Comparison of ENCODE assay signal across 12 cellular contexts in the genomic region with DNA sequence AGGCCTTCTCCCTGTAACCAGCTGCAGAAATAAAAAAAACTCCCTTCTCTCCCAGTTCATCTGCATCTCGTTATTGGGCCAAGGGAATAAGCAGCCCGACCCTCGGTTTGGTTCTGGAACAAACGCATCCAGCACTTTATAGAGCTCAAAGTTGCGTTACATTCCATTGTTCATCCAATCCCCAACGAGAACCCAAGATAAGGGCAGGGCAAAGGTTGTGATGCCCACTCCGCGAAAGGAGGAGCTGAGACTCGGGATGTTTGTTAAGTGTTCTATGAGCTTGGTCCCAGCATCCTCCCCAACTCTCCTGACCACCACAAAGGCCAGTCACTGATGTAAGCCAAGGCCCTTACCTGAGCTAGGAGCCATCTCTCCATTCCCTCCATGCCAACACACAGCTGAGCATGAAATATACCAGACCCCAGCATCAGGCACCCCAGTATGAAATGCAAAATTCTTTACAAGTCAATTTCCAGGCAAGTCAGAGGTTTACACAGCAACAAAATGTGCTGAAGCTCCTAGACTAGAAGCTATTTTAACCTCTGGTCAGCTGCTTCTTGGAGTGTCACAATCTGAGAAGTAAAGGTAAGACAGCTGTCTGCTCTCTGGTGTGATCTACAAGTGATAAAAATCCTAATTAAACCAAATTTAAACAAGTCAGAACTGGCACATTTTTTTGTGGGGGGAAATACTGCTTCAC. TPM values are rescaled to one million over a fixed set of nuclear protein-coding genes. Genes with fewer than 3 reads are reported as not detected.
DNase-seq lines count a peak whose midpoint lies in the region; ATAC-seq and TF ChIP-seq lines count a peak whose summit lies in the region.
"Had no signal": no experiment of that assay in that cellular context is flagged by ENCODE, and none has a peak within 500 bp of the region (broad histone marks: within the 10 kb centered on the region; RNA-seq: fewer than 3 reads in every experiment).

No MANE protein-coding gene starts in this region.

- peaks cover 5% of the 10 kb centered on the region for H3K36me3 ChIP-seq in CD4-positive, alpha-beta memory T cell (ENCODE audit: insufficient read depth, low read length)
- H3K36me3 ChIP-seq in OCI-LY7 (ENCODE audit: insufficient read depth, low read length) (peaks cover 79% of the 10 kb centered on the region), trophoblast cell (ENCODE audit: control insufficient read depth in 1 of 2, insufficient read depth in 2 of 2, low read length in 2 of 2) (peaks cover 0 to 2% of the 10 kb centered on the region in 2 experiments), PC-3 (ENCODE audit: low read depth, low read length) (peaks cover 9% of the 10 kb centered on the region)

- no peaks in the 10 kb centered on the region for H3K27me3 ChIP-seq in CD4-positive, alpha-beta memory T cell (ENCODE audit: insufficient read depth, low read length)
- no peaks in the 10 kb centered on the region for H3K27me3 ChIP-seq in trophoblast cell (ENCODE audit: insufficient read depth, low read length)
- H3K27me3 ChIP-seq in PC-3 (ENCODE audit: low read length): no peaks in the 10 kb centered on the region

- H3K9me3 ChIP-seq in CD4-positive, alpha-beta memory T cell (ENCODE audit: control insufficient read depth in 1 of 2, low read length in 2 of 2): no peaks in the 10 kb centered on the region
- H3K9me3 ChIP-seq in OCI-LY7 (ENCODE audit: low read length) (0 out of 2 replicates have a peak, but pooled peaks cover 6% of the 10 kb centered on the region), trophoblast cell (ENCODE audit: insufficient read depth, low read depth, low read length) (no peaks in the 10 kb centered on the region), PC-3 (ENCODE audit: low read length) (no peaks in the 10 kb centered on the region)

- no CpG with 5 or more reads among the region's 9 CpGs for WGBS in trophoblast cell (ENCODE audit: extremely low coverage, insufficient coverage, insufficient read length)

- H3K4ac ChIP-seq in trophoblast cell (ENCODE audit: low read depth, low read length): peak overlapping the region; percentile 73

- H2BK120ac ChIP-seq in trophoblast cell (ENCODE audit: insufficient read depth, low read length, poor library complexity): no peak overlapping the region

- peak overlapping the region in 7 of 8 donors; percentile 33 to 79 (median 60) for H3K4me3 Mint-ChIP-seq in CD4-positive, alpha-beta memory T cell
- peak overlapping the region; percentile 28 to 61 for H3K4me3 Mint-ChIP-seq in effector memory CD8-positive, alpha-beta T cell

- no peaks in the 10 kb centered on the region for H3K27me3 Mint-ChIP-seq in CD4-positive, alpha-beta memory T cell
- no peaks in the 10 kb centered on the region for H3K27me3 Mint-ChIP-seq in effector memory CD8-positive, alpha-beta T cell

- H2BK12ac ChIP-seq in trophoblast cell (ENCODE audit: low read length): no peak overlapping the region

- H4K12ac ChIP-seq in trophoblast cell (ENCODE audit: low read depth, low read length): no peak overlapping the region

- H3K4me2 ChIP-seq in OCI-LY7 (ENCODE audit: low read length) (no peak overlapping the region), trophoblast cell (ENCODE audit: low read length) (no peak overlapping the region), PC-3 (ENCODE audit: low read length) (no peak overlapping the region)

- peaks cover 98% of the 10 kb centered on the region for H3K79me2 ChIP-seq in OCI-LY7 (ENCODE audit: insufficient read depth, low read depth, low read length)
- H3K79me2 ChIP-seq in trophoblast cell (ENCODE audit: control insufficient read depth, insufficient read depth, low read length, poor library complexity): peaks cover 28% of the 10 kb centered on the region
- peaks cover 96% of the 10 kb centered on the region for H3K79me2 ChIP-seq in PC-3 (ENCODE audit: low read length)

- H4K20me1 ChIP-seq in OCI-LY7 (ENCODE audit: insufficient read depth, low read length) (peaks cover 53% of the 10 kb centered on the region), PC-3 (ENCODE audit: low read length) (peaks cover 79% of the 10 kb centered on the region)

- H3K27ac Mint-ChIP-seq in CD4-positive, alpha-beta memory T cell: peak overlapping the region; percentile 76 to 94 (median 88)
- peak overlapping the region; percentile 84 to 94 for H3K27ac Mint-ChIP-seq in effector memory CD8-positive, alpha-beta T cell

- peaks cover 4% of the 10 kb centered on the region for H3K79me1 ChIP-seq in trophoblast cell (ENCODE audit: low read length)

- TF ChIP-seq CTCF in OCI-LY7 (conservative IDR thresholded peaks at IDR 0.05; ENCODE audit: low read length): no peak
- TF ChIP-seq CTCF in PC-3 (conservative IDR thresholded peaks at IDR 0.05; ENCODE audit: low read depth, low read length): no peak

- peaks cover 0 to 2% (median 0%) of the 10 kb centered on the region in 8 donors for H3K9me3 Mint-ChIP-seq in CD4-positive, alpha-beta memory T cell
- no peaks in the 10 kb centered on the region for H3K9me3 Mint-ChIP-seq in effector memory CD8-positive, alpha-beta T cell

- CTCF ChIA-PET in CD4-positive, alpha-beta memory T cell (lab: Charles Lee; ENCODE audit: partially characterized antibody): interaction anchor here (1.1 to 2.5 kb wide), 5 partner anchors 9 to 40 kb away, joined by 3 to 9 read pairs (median 7); partner anchors contain the start of gene NBEAL2
- CTCF ChIA-PET in OCI-LY7 (lab: Charles Lee; ENCODE audit: unreplicated experiment): no interaction called here
- CTCF ChIA-PET in PC-3 (lab: Charles Lee): no interaction called here

- no peak for ATAC-seq in effector memory CD8-positive, alpha-beta T cell (replicated peaks)
- no peak for ATAC-seq in PC-3
- ATAC-seq: Right ventricle myocardium inferior had no signal

- no peak overlapping the region for H3K14ac ChIP-seq in trophoblast cell (ENCODE audit: low read length)

- H3K4me3 ChIP-seq in CD4-positive, alpha-beta memory T cell (ENCODE audit: low read length in 2 of 2): no peak overlapping the region
- H3K4me3 ChIP-seq in OCI-LY7 (ENCODE audit: low read depth, low read length, poor library complexity, severe bottlenecking) (no peak overlapping the region), trophoblast cell (ENCODE audit: low read depth, low read length) (no peak overlapping the region), PC-3 (ENCODE audit: low read length) (no peak overlapping the region)

- no peak overlapping the region for H2AK5ac ChIP-seq in trophoblast cell (ENCODE audit: low read length)

- H3K9me2 ChIP-seq in OCI-LY7 (ENCODE audit: insufficient read depth, low read length): no peaks in the 10 kb centered on the region
- no peaks in the 10 kb centered on the region for H3K9me2 ChIP-seq in PC-3 (replicated peaks; ENCODE audit: low read length)

- POLR2A ChIA-PET in CD4-positive, alpha-beta memory T cell (lab: Charles Lee; ENCODE audit: partially characterized antibody): interaction anchor here (0.5 to 3.0 kb wide), 11 partner anchors 9 to 112 kb away, joined by 3 to 19 read pairs (median 4); partner anchors contain the start of genes CCDC12 and NBEAL2
- POLR2A ChIA-PET in OCI-LY7 (lab: Charles Lee) (interaction anchor here (0.7 to 4.6 kb wide), 9 partner anchors 7 to 31 kb away, joined by 3 to 26 read pairs (median 3); partner anchors contain the start of gene NBEAL2), PC-3 (lab: Charles Lee; ENCODE audit: unreplicated experiment) (interaction anchor here (0.6 kb wide), 1 partner anchor 733 kb away, joined by 4 read pairs; no protein-coding TSS in a partner anchor)

- no peak overlapping the region for H2BK5ac ChIP-seq in trophoblast cell (ENCODE audit: low read depth, low read length, poor library complexity)

- H3K18ac ChIP-seq in trophoblast cell (ENCODE audit: low read length): no peak overlapping the region

- H2AFZ ChIP-seq in OCI-LY7 (ENCODE audit: low read length) (no peak overlapping the region), trophoblast cell (ENCODE audit: insufficient read depth, low read length, poor library complexity) (no peak overlapping the region), PC-3 (ENCODE audit: low read length) (no peak overlapping the region)

- peaks cover 73 to 93% (median 82%) of the 10 kb centered on the region in 4 donors for H3K4me1 Mint-ChIP-seq in CD4-positive, alpha-beta memory T cell
- H3K4me1 Mint-ChIP-seq in effector memory CD8-positive, alpha-beta T cell (ENCODE audit: low read depth in 2 of 2): peaks cover 75 to 78% of the 10 kb centered on the region in 2 donors

- peak overlapping the region; percentile 24 for H3K27ac ChIP-seq in CD4-positive, alpha-beta memory T cell (ENCODE audit: low read depth, low read length)
- peak overlapping the region; percentile 23 for H3K27ac ChIP-seq in OCI-LY7 (ENCODE audit: low read depth, low read length, poor library complexity, severe bottlenecking)
- no peak overlapping the region for H3K27ac ChIP-seq in trophoblast cell (ENCODE audit: low read depth, low read length)
- no peak overlapping the region for H3K27ac ChIP-seq in PC-3 (ENCODE audit: low read length)

- H3F3A ChIP-seq in PC-3 (ENCODE audit: low read length, unreplicated experiment): no peaks in the 10 kb centered on the region

- H3K23ac ChIP-seq in trophoblast cell (ENCODE audit: low read length): no peak overlapping the region

- peaks cover 5 to 30% of the 10 kb centered on the region in 2 donors for H3K36me3 Mint-ChIP-seq in CD4-positive, alpha-beta memory T cell
- H3K36me3 Mint-ChIP-seq in effector memory CD8-positive, alpha-beta T cell (ENCODE audit: insufficient read depth): peaks cover 18% of the 10 kb centered on the region

- BruUV-seq in OCI-LY7 (replicated peaks; lab: Mats Ljungman, UMichigan) (no TSS peak), PC-3 (replicated peaks; lab: Mats Ljungman, UMichigan) (no TSS peak)

- H3K4me1 ChIP-seq in CD4-positive, alpha-beta memory T cell (ENCODE audit: insufficient read depth, low read length): peaks cover 88% of the 10 kb centered on the region
- H3K4me1 ChIP-seq in OCI-LY7 (ENCODE audit: insufficient read depth, low read length, poor library complexity, severe bottlenecking) (peaks cover 92% of the 10 kb centered on the region), trophoblast cell (ENCODE audit: control insufficient read depth in 1 of 2, insufficient read depth in 2 of 2, low read length in 2 of 2) (peaks cover 36 to 42% of the 10 kb centered on the region in 2 experiments), PC-3 (ENCODE audit: insufficient read depth, low read length) (peaks cover 37% of the 10 kb centered on the region)

- no peak for DNase-seq in CD4-positive, alpha-beta memory T cell
- DNase-seq in OCI-LY7 (ENCODE audit: low spot score): no peak
- DNase-seq in effector memory CD8-positive, alpha-beta T cell: no peak
- no peak for DNase-seq in trophoblast cell
- no peak for DNase-seq in stimulated activated CD4-positive, alpha-beta T cell treated with anti-CD3 and anti-CD28 coated beads, Interleukin-1b, Interleukin-23, amount 100 ng/mL, for 48 hours
- no peak for DNase-seq in putamen (ENCODE audit: low spot score)
- no peak for DNase-seq in PC-3
- DNase-seq in dermis blood vessel endothelial cell: no peak
- DNase-seq: amniotic stem cell, erythroblast, NCI-H446 treated with DMSO at 0.1 percent for 48 hours had no signal

- H3K9ac ChIP-seq in trophoblast cell (ENCODE audit: low read length) (no peak overlapping the region), PC-3 (ENCODE audit: low read length) (no peak overlapping the region)

- H4K8ac ChIP-seq in trophoblast cell (ENCODE audit: low read depth, low read length): no peak overlapping the region

- no peak overlapping the region for H4K91ac ChIP-seq in trophoblast cell (ENCODE audit: low read depth, low read length)

- intact Hi-C loops in CD4-positive, alpha-beta memory T cell (cut with micrococcal nuclease): no loop called here
- intact Hi-C loops in OCI-LY7 (cut with micrococcal nuclease; ENCODE audit: unreplicated experiment) (no loop called here), PC-3 (cut with micrococcal nuclease) (no loop called here)

RNA-seq across cellular contexts. Expression of gene CCDC12, which starts 17.9 kb away (rescaled TPM):
- 10 to 100 TPM; 59.3 to 59.4 TPM for total RNA-seq in CD4-positive, alpha-beta memory T cell
- 100 to 1,000 TPM in 1 of 2 donors, 10 to 100 TPM in 1; 86.5 to 102 TPM for polyA plus RNA-seq in CD4-positive, alpha-beta memory T cell
- total RNA-seq in OCI-LY7 (2014; rRNA removed; shearing (Covaris generic)): 74.9 and 102 TPM in 2 replicates
- total RNA-seq in OCI-LY7 (2022) (107 and 116 TPM in 2 replicates), PC-3 (2014; rRNA removed) (44.2 and 67.8 TPM in 2 replicates), dermis blood vessel endothelial cell (22.7 and 44.6 TPM in 2 replicates)
- 47.9 and 48.1 TPM in 2 replicates for polyA plus RNA-seq in trophoblast cell (2013)

RNA-seq across cellular contexts. Expression of gene NBEAL2, which starts 20.8 kb away (rescaled TPM):
- total RNA-seq in CD4-positive, alpha-beta memory T cell: 100 to 1,000 TPM; 144 to 147 TPM
- 10 to 100 TPM in 1 of 2 donors, 1 to 10 TPM in 1; 4.5 to 16.0 TPM for polyA plus RNA-seq in CD4-positive, alpha-beta memory T cell
- total RNA-seq in OCI-LY7 (2014; rRNA removed; shearing (Covaris generic)): 53.3 and 74.9 TPM in 2 replicates
- total RNA-seq in OCI-LY7 (2022): 129 and 149 TPM in 2 replicates
- 18.1 and 18.9 TPM in 2 replicates for polyA plus RNA-seq in trophoblast cell (2013)
- 50.7 and 77.2 TPM in 2 replicates for total RNA-seq in PC-3 (2014; rRNA removed)
- total RNA-seq in dermis blood vessel endothelial cell: 30.6 and 52.2 TPM in 2 replicates

Comparison
In these comparisons a context has a peak if more than half of its experiments do, and no peak if none do; other contexts are left out.
1. H3K27ac ChIP-seq: peak in CD4-positive, alpha-beta memory T cell (single experiment) and OCI-LY7 (single experiment); none in trophoblast cell (single experiment) and PC-3 (single experiment).